In the genomic region with DNA sequence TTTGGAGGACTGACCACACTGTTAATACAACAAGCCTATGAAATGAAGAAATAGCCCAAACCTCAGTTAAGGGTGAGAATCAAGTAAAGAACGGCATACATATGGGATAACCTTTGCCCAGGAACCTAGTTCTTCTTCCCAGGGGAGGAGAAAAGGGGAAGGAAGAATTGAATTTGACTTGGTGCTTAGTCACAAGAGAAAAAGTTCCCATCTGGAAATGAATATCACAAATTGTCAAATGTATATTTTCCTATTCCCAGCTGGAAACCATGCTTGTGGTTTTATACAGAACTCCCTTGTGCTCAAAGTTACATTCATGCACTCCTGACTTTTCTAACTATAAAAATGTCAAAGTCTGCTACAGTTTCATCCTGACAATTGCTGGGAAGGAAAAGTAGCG, we compare ENCODE assay signal across 3 cellular contexts.
TF ChIP-seq lines count a peak whose summit lies in the region.

No MANE protein-coding gene starts in this region.

TF ChIP-seq in SK-N-SH, 30 proteins besides CTCF, POLR2A, EP300 and RAD21:
- no peak for TF ChIP-seq EZH2phosphoT487 (IDR thresholded peaks at IDR 0.05; ENCODE audit: borderline replicate concordance, low read depth)
- TF ChIP-seq TCF12 (IDR thresholded peaks at IDR 0.05), result peak; percentile 16; the same call in 1 of the 2 replicates
- TF ChIP-seq, protein P1, sequence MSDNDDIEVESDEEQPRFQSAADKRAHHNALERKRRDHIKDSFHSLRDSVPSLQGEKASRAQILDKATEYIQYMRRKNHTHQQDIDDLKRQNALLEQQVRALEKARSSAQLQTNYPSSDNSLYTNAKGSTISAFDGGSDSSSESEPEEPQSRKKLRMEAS (IDR thresholded peaks at IDR 0.05; ENCODE audit: low read depth), result 0 out of 2 replicates have a peak, but pooled peaks have one; percentile 23
- TF ChIP-seq ELF1 (IDR thresholded peaks at IDR 0.05), result no peak
- TF ChIP-seq JUND (IDR thresholded peaks at IDR 0.05), result no peak
- TF ChIP-seq, protein P2, sequence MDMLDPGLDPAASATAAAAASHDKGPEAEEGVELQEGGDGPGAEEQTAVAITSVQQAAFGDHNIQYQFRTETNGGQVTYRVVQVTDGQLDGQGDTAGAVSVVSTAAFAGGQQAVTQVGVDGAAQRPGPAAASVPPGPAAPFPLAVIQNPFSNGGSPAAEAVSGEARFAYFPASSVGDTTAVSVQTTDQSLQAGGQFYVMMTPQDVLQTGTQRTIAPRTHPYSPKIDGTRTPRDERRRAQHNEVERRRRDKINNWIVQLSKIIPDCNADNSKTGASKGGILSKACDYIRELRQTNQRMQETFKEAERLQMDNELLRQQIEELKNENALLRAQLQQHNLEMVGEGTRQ (IDR thresholded peaks at IDR 0.05; ENCODE audit: borderline replicate concordance, low read depth, low read length), result no peak

TF ChIP-seq in SK-N-SH treated with all-trans-retinoic acid at 6 μM for 48 hours, 23 proteins besides CTCF, POLR2A, EP300 and RAD21:
- TF ChIP-seq TSHZ2 (CRISPR knock-in tag; IDR thresholded peaks at IDR 0.05) (no peak), RARB (CRISPR knock-in tag; IDR thresholded peaks at IDR 0.05) (no peak), BACH2 (CRISPR knock-in tag; IDR thresholded peaks at IDR 0.05; ENCODE audit: borderline replicate concordance) (no peak), ZNF565 (CRISPR knock-in tag; conservative IDR thresholded peaks at IDR 0.05; ENCODE audit: low read depth) (no peak), OSR1 (CRISPR knock-in tag; IDR thresholded peaks at IDR 0.05) (no peak), SNAI2 (CRISPR knock-in tag; IDR thresholded peaks at IDR 0.05) (no peak), ZC3H10 (CRISPR knock-in tag; IDR thresholded peaks at IDR 0.05) (no peak), ZNF70 (CRISPR knock-in tag; IDR thresholded peaks at IDR 0.05) (no peak)

TF ChIP-seq in K562, 482 proteins besides CTCF, POLR2A, EP300 and RAD21:
- peak; percentile 1 for TF ChIP-seq ZFP36 (IDR thresholded peaks at IDR 0.05; ENCODE audit: low read depth, low read length, partially characterized antibody)
- no peak for TF ChIP-seq DDX20 (tag; IDR thresholded peaks at IDR 0.05; ENCODE audit: low read depth)
